In the genomic region with DNA sequence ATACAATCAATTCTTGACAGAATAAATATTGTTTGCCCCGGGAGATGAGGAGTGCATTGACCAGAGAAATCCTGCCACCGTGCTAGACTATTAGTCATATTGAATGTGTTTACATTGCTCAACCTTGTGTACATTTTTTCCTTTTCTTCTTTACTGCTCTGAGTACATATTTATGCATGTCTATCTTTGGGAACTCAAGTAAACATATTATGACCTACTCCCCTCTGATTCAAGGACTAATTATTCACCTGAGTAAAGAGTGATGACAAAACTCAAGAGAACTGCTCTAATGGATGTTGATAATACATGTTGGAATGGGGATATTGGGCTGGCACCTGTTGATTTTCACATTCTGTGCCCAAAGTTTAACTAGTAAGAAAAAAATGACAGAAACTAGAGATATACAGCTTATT, we compare ENCODE assay signal across 1 cellular context.
TF ChIP-seq lines count a peak whose summit lies in the region.

No MANE protein-coding gene starts in this region.

TF ChIP-seq in HepG2, 621 proteins besides CTCF, POLR2A, EP300 and RAD21 (continued from another document and continues in another):
- TF ChIP-seq, protein P1, sequence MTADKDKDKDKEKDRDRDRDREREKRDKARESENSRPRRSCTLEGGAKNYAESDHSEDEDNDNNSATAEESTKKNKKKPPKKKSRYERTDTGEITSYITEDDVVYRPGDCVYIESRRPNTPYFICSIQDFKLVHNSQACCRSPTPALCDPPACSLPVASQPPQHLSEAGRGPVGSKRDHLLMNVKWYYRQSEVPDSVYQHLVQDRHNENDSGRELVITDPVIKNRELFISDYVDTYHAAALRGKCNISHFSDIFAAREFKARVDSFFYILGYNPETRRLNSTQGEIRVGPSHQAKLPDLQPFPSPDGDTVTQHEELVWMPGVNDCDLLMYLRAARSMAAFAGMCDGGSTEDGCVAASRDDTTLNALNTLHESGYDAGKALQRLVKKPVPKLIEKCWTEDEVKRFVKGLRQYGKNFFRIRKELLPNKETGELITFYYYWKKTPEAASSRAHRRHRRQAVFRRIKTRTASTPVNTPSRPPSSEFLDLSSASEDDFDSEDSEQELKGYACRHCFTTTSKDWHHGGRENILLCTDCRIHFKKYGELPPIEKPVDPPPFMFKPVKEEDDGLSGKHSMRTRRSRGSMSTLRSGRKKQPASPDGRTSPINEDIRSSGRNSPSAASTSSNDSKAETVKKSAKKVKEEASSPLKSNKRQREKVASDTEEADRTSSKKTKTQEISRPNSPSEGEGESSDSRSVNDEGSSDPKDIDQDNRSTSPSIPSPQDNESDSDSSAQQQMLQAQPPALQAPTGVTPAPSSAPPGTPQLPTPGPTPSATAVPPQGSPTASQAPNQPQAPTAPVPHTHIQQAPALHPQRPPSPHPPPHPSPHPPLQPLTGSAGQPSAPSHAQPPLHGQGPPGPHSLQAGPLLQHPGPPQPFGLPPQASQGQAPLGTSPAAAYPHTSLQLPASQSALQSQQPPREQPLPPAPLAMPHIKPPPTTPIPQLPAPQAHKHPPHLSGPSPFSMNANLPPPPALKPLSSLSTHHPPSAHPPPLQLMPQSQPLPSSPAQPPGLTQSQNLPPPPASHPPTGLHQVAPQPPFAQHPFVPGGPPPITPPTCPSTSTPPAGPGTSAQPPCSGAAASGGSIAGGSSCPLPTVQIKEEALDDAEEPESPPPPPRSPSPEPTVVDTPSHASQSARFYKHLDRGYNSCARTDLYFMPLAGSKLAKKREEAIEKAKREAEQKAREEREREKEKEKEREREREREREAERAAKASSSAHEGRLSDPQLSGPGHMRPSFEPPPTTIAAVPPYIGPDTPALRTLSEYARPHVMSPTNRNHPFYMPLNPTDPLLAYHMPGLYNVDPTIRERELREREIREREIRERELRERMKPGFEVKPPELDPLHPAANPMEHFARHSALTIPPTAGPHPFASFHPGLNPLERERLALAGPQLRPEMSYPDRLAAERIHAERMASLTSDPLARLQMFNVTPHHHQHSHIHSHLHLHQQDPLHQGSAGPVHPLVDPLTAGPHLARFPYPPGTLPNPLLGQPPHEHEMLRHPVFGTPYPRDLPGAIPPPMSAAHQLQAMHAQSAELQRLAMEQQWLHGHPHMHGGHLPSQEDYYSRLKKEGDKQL (CRISPR knock-in tag; IDR thresholded peaks at IDR 0.05; ENCODE audit: low read depth) = peak; percentile 100
- TF ChIP-seq ZNF607 (CRISPR knock-in tag; IDR thresholded peaks at IDR 0.05; ENCODE audit: borderline replicate concordance) (no peak), MXI1 (IDR thresholded peaks at IDR 0.05; ENCODE audit: borderline replicate concordance, low read depth, low read length) (peak; percentile 48; the same call in 1 of the 3 replicates), ZBTB43 (CRISPR knock-in tag; conservative IDR thresholded peaks at IDR 0.05) (0 out of 2 replicates have a peak, but pooled peaks have one; percentile 34), ARNTL (CRISPR knock-in tag; IDR thresholded peaks at IDR 0.05) (peak; percentile 84), AHDC1 (CRISPR knock-in tag; IDR thresholded peaks at IDR 0.05; ENCODE audit: borderline replicate concordance) (peak; percentile 99), FOXA3 (CRISPR knock-in tag; IDR thresholded peaks at IDR 0.05) (peak; percentile 100), GABPA (IDR thresholded peaks at IDR 0.05; ENCODE audit: low read depth, low read length) (no peak), GABPA (CRISPR knock-in tag; IDR thresholded peaks at IDR 0.05; ENCODE audit: low read depth) (peak; percentile 56), GFI1 (CRISPR knock-in tag; IDR thresholded peaks at IDR 0.05; ENCODE audit: borderline replicate concordance) (peak; percentile 97), ZNF552 (CRISPR knock-in tag; IDR thresholded peaks at IDR 0.05; ENCODE audit: borderline replicate concordance) (no peak), KDM4B (CRISPR knock-in tag; IDR thresholded peaks at IDR 0.05) (peak; percentile 89; the same call in 1 of the 2 replicates), PCBP1 (IDR thresholded peaks at IDR 0.05; ENCODE audit: borderline replicate concordance, low read depth, low read length) (no peak), ATF7 (IDR thresholded peaks at IDR 0.05) (peak; percentile 74), ATF7 (CRISPR knock-in tag; IDR thresholded peaks at IDR 0.05) (no peak; the same call in 1 of the 2 replicates), ZFP1 (CRISPR knock-in tag; IDR thresholded peaks at IDR 0.05) (peak; percentile 96), ZBTB7B (CRISPR knock-in tag; IDR thresholded peaks at IDR 0.05) (0 out of 2 replicates have a peak, but pooled peaks have one; percentile 40), ZNF414 (CRISPR knock-in tag; IDR thresholded peaks at IDR 0.05) (peak; percentile 69; the same call in 1 of the 2 replicates), TBX3 (IDR thresholded peaks at IDR 0.05; ENCODE audit: borderline replicate concordance) (peak; percentile 100), ETV5 (CRISPR knock-in tag; IDR thresholded peaks at IDR 0.05; ENCODE audit: borderline replicate concordance) (peak; percentile 52; the same call in 1 of the 2 replicates), FOXA1 (IDR thresholded peaks at IDR 0.05) (peak; percentile 100), FOXA1 (CRISPR knock-in tag; IDR thresholded peaks at IDR 0.05) (peak; percentile 100), JUNB (CRISPR knock-in tag; IDR thresholded peaks at IDR 0.05; ENCODE audit: borderline replicate concordance) (peak; percentile 100), KLF12 (CRISPR knock-in tag; IDR thresholded peaks at IDR 0.05; ENCODE audit: borderline replicate concordance) (no peak), POGZ (CRISPR knock-in tag; IDR thresholded peaks at IDR 0.05) (peak; percentile 75), ZNF326 (CRISPR knock-in tag; IDR thresholded peaks at IDR 0.05; ENCODE audit: borderline replicate concordance) (no peak), RARA (CRISPR knock-in tag; IDR thresholded peaks at IDR 0.05) (peak; percentile 100), TBL1XR1 (IDR thresholded peaks at IDR 0.05; ENCODE audit: borderline replicate concordance, low read length, partially characterized antibody) (peak; percentile 100), FOXO1 (CRISPR knock-in tag; IDR thresholded peaks at IDR 0.05) (peak; percentile 97), SOX13 (IDR thresholded peaks at IDR 0.05) (peak; percentile 99), SOX13 (CRISPR knock-in tag; conservative IDR thresholded peaks at IDR 0.05 in 1 of 2, IDR thresholded peaks at IDR 0.05 in 1 of 2) (peak in 1 of 2 experiments; percentile 100; a peak in 2 of 4 replicates), ZNF747 (CRISPR knock-in tag; IDR thresholded peaks at IDR 0.05; ENCODE audit: borderline replicate concordance) (peak; percentile 83), ZNF891 (CRISPR knock-in tag; IDR thresholded peaks at IDR 0.05) (no peak), SNAPC2 (CRISPR knock-in tag; IDR thresholded peaks at IDR 0.05) (peak; percentile 84; the same call in 1 of the 2 replicates), TOE1 (CRISPR knock-in tag; IDR thresholded peaks at IDR 0.05) (0 out of 2 replicates have a peak, but pooled peaks have one; percentile 37), HHEX (CRISPR knock-in tag; IDR thresholded peaks at IDR 0.05) (peak; percentile 100), HNF4A (CRISPR knock-in tag; IDR thresholded peaks at IDR 0.05) (peak; percentile 82), ZNF264 (CRISPR knock-in tag; IDR thresholded peaks at IDR 0.05) (peak; percentile 78), FOXJ3 (CRISPR knock-in tag; IDR thresholded peaks at IDR 0.05; ENCODE audit: borderline replicate concordance) (peak; percentile 99), DNMT1 (CRISPR knock-in tag; IDR thresholded peaks at IDR 0.05) (no peak), PCBP2 (optimal IDR thresholded peaks at IDR 0.05; ENCODE audit: low read depth, low read length, poor library complexity, severe bottlenecking) (no peak), ZNF703 (CRISPR knock-in tag; IDR thresholded peaks at IDR 0.05; ENCODE audit: borderline replicate concordance) (peak; percentile 99)
- TF ChIP-seq, protein P2, sequence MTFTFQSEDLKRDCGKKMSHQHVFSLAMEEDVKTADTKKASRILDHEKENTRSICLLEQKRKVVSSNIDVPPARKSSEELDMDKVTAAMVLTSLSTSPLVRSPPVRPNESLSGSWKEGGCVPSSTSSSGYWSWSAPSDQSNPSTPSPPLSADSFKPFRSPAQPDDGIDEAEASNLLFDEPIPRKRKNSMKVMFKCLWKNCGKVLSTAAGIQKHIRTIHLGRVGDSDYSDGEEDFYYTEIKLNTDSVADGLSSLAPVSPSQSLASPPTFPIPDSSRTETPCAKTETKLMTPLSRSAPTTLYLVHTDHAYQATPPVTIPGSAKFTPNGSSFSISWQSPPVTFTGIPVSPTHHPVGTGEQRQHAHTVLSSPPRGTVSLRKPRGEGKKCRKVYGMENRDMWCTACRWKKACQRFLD (CRISPR knock-in tag; IDR thresholded peaks at IDR 0.05; ENCODE audit: borderline replicate concordance) = no peak
- TF ChIP-seq, protein P3, sequence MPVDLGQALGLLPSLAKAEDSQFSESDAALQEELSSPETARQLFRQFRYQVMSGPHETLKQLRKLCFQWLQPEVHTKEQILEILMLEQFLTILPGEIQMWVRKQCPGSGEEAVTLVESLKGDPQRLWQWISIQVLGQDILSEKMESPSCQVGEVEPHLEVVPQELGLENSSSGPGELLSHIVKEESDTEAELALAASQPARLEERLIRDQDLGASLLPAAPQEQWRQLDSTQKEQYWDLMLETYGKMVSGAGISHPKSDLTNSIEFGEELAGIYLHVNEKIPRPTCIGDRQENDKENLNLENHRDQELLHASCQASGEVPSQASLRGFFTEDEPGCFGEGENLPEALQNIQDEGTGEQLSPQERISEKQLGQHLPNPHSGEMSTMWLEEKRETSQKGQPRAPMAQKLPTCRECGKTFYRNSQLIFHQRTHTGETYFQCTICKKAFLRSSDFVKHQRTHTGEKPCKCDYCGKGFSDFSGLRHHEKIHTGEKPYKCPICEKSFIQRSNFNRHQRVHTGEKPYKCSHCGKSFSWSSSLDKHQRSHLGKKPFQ (CRISPR knock-in tag; IDR thresholded peaks at IDR 0.05; ENCODE audit: insufficient replicate concordance) = no peak
- TF ChIP-seq, protein P4, sequence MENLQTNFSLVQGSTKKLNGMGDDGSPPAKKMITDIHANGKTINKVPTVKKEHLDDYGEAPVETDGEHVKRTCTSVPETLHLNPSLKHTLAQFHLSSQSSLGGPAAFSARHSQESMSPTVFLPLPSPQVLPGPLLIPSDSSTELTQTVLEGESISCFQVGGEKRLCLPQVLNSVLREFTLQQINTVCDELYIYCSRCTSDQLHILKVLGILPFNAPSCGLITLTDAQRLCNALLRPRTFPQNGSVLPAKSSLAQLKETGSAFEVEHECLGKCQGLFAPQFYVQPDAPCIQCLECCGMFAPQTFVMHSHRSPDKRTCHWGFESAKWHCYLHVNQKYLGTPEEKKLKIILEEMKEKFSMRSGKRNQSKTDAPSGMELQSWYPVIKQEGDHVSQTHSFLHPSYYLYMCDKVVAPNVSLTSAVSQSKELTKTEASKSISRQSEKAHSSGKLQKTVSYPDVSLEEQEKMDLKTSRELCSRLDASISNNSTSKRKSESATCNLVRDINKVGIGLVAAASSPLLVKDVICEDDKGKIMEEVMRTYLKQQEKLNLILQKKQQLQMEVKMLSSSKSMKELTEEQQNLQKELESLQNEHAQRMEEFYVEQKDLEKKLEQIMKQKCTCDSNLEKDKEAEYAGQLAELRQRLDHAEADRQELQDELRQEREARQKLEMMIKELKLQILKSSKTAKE (CRISPR knock-in tag; IDR thresholded peaks at IDR 0.05; ENCODE audit: borderline replicate concordance) = peak; percentile 98
- TF ChIP-seq, protein P5, sequence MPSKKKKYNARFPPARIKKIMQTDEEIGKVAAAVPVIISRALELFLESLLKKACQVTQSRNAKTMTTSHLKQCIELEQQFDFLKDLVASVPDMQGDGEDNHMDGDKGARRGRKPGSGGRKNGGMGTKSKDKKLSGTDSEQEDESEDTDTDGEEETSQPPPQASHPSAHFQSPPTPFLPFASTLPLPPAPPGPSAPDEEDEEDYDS (CRISPR knock-in tag; IDR thresholded peaks at IDR 0.05) = 0 out of 2 replicates have a peak, but pooled peaks have one; percentile 43
